In genomic region chr1:17575786-17576584, GRCh38 we compare ENCODE assay signal across 16 cellular contexts. TPM values are rescaled to one million over a fixed set of nuclear protein-coding genes. Genes with fewer than 3 reads are reported as not detected.
DNase-seq lines count a peak whose midpoint lies in the region; ATAC-seq, FAIRE-seq and TF ChIP-seq lines count a peak whose summit lies in the region.
"Had no signal": no experiment of that assay in that cellular context is flagged by ENCODE, and none has a peak within 500 bp of the region (broad histone marks: within the 10 kb centered on the region; RNA-seq: fewer than 3 reads in every experiment).

No MANE protein-coding gene starts in this region.

- 65 to 80% (median 74%) methylated on average over 14 to 16 of the region's 16 CpGs for WGBS in heart left ventricle, 4 donors
- 45 to 64% methylated on average over 8 to 10 of the region's 16 CpGs for WGBS in esophagus squamous epithelium, 2 donors

- no peak for FAIRE-seq in GM12891 (lab: Jason Lieb, UNC)
- FAIRE-seq: endometrium, TTC549 had no signal

- H3K79me2 ChIP-seq in neural progenitor cell (ENCODE audit: low read depth) = peaks cover 77% of the 10 kb centered on the region

- H3F3A ChIP-seq in neural progenitor cell (ENCODE audit: low read depth) = peaks cover 17% of the 10 kb centered on the region

- H3K27me3 ChIP-seq in heart left ventricle (no peaks in the 10 kb centered on the region), esophagus squamous epithelium (no peaks in the 10 kb centered on the region), neural progenitor cell (no peaks in the 10 kb centered on the region), gastrocnemius medialis (no peaks in the 10 kb centered on the region)

- H3K4me3 ChIP-seq in heart left ventricle = no peak overlapping the region
- H3K4me3 ChIP-seq in esophagus squamous epithelium = no peak overlapping the region
- H3K4me3 ChIP-seq in neural progenitor cell = no peak overlapping the region
- no peak overlapping the region for H3K4me3 ChIP-seq in gastrocnemius medialis

- no peaks in the 10 kb centered on the region for H3K36me3 Mint-ChIP-seq in neural progenitor cell
- H3K36me3 Mint-ChIP-seq: naive thymus-derived CD8-positive, alpha-beta T cell had no signal

- H3K9me3 Mint-ChIP-seq in neural progenitor cell = no peaks in the 10 kb centered on the region
- H3K9me3 Mint-ChIP-seq: naive thymus-derived CD8-positive, alpha-beta T cell had no signal

- peak overlapping the region; percentile 13 for H3K4me2 ChIP-seq in neural progenitor cell

- peaks cover 4% of the 10 kb centered on the region for H3K27me3 Mint-ChIP-seq in neural progenitor cell (ENCODE audit: insufficient read depth, low read depth)

- no peak overlapping the region for H2AFZ ChIP-seq in neural progenitor cell (replicated peaks)

- no peak overlapping the region for H3K9ac ChIP-seq in neural progenitor cell

- H3K4me1 ChIP-seq in heart left ventricle (peaks cover 0 to 54% (median 29%) of the 10 kb centered on the region in 12 donors), esophagus squamous epithelium (peaks cover 32 to 94% (median 47%) of the 10 kb centered on the region in 3 donors), neural progenitor cell (peaks cover 54% of the 10 kb centered on the region), gastrocnemius medialis (peaks cover 8 to 14% of the 10 kb centered on the region in 2 donors)

- H4K20me1 ChIP-seq in neural progenitor cell (ENCODE audit: low read depth) = peaks cover 91% of the 10 kb centered on the region

- ATAC-seq in heart left ventricle (peak in 1 of 4 donors; percentile 32), Right ventricle myocardium superior (ENCODE audit: poor library complexity) (no peak), gastrocnemius medialis (no peak), GM19395 (IDR thresholded peaks at IDR 0.05; ENCODE audit: unreplicated experiment) (no peak)
- ATAC-seq: naive thymus-derived CD8-positive, alpha-beta T cell; stimulated activated naive CD8-positive, alpha-beta T cell treated with anti-CD3 and anti-CD28 coated beads, Interleukin-15, Interleukin-2, amounts not matched to agents 100 U/mL and 50 U/mL, for 24 hours had no signal

- TF ChIP-seq CTCF in heart left ventricle (IDR thresholded peaks at IDR 0.05) = no peak
- no peak for TF ChIP-seq CTCF in esophagus squamous epithelium (IDR thresholded peaks at IDR 0.05)
- no peak for TF ChIP-seq CTCF in neural progenitor cell (IDR thresholded peaks at IDR 0.05)
- TF ChIP-seq CTCF in gastrocnemius medialis (IDR thresholded peaks at IDR 0.05 in 4 of 5, conservative IDR thresholded peaks at IDR 0.05 in 1 of 5) = no peak

- no peaks in the 10 kb centered on the region for H3K9me3 ChIP-seq in heart left ventricle
- H3K9me3 ChIP-seq in esophagus squamous epithelium = no peaks in the 10 kb centered on the region
- H3K9me3 ChIP-seq in neural progenitor cell (ENCODE audit: low read depth) = no peaks in the 10 kb centered on the region
- H3K9me3 ChIP-seq in gastrocnemius medialis = no peaks in the 10 kb centered on the region

- H3K27ac ChIP-seq in heart left ventricle (peak overlapping the region in 8 of 12 donors; percentile 24 to 61 (median 38)), esophagus squamous epithelium (peak overlapping the region; percentile 26 to 96 (median 93)), neural progenitor cell (no peak overlapping the region), gastrocnemius medialis (peak overlapping the region in 1 of 4 donors; percentile 14)

- TF ChIP-seq POLR2A in heart left ventricle (IDR thresholded peaks at IDR 0.05) = no peak
- no peak for TF ChIP-seq POLR2A in esophagus squamous epithelium (IDR thresholded peaks at IDR 0.05)
- no peak for TF ChIP-seq POLR2A in gastrocnemius medialis (IDR thresholded peaks at IDR 0.05)
- no peak for TF ChIP-seq POLR2A in GM12891 (IDR thresholded peaks at IDR 0.05; ENCODE audit: low read depth, low read length)

- H3K36me3 ChIP-seq in heart left ventricle (peaks cover 0 to 3% (median 0%) of the 10 kb centered on the region in 9 donors), esophagus squamous epithelium (peaks cover 0 to 13% (median 0%) of the 10 kb centered on the region in 3 donors), neural progenitor cell (no peaks in the 10 kb centered on the region), gastrocnemius medialis (no peaks in the 10 kb centered on the region)

- H3K4me1 Mint-ChIP-seq in neural progenitor cell = peaks cover 77% of the 10 kb centered on the region
- H3K4me1 Mint-ChIP-seq: naive thymus-derived CD8-positive, alpha-beta T cell had no signal

- H3K4me3 Mint-ChIP-seq in neural progenitor cell = peak overlapping the region; percentile 76
- H3K4me3 Mint-ChIP-seq: naive thymus-derived CD8-positive, alpha-beta T cell had no signal

- H3K27ac Mint-ChIP-seq in neural progenitor cell = peak overlapping the region; percentile 79

- DNase-seq in heart left ventricle = no peak
- no peak for DNase-seq in Right ventricle myocardium superior
- DNase-seq in esophagus squamous epithelium (lab: John Stamatoyannopoulos, UW) = no peak
- DNase-seq in neural progenitor cell (ENCODE audit: low spot score) = no peak
- no peak for DNase-seq in gastrocnemius medialis
- no peak for DNase-seq in GM12891 (ENCODE audit: insufficient read length, low spot score)
- DNase-seq in central memory CD4-positive, alpha-beta T cell = no peak
- DNase-seq: ACHN; activated gamma-delta T cell treated with Interleukin-2 at 50 U/mL for 16 hours; naive thymus-derived CD8-positive, alpha-beta T cell; SHP77; stimulated activated naive CD8-positive, alpha-beta T cell treated with anti-CD3 and anti-CD28 coated beads, Interleukin-15, Interleukin-2, amounts not matched to agents 100 U/mL and 50 U/mL, for 24 hours had no signal

- in situ Hi-C loops in gastrocnemius medialis (cut with MboI; ENCODE audit: low sequenced_read_pairs in 4 of 4) = no loop called here

- intact Hi-C loops in heart left ventricle (cut with DNase I) = no loop called here
- intact Hi-C loops in Right ventricle myocardium superior (cut with DNase I) = no loop called here
- intact Hi-C loops in esophagus squamous epithelium (cut with DNase I) = no loop called here
- intact Hi-C loops in gastrocnemius medialis (cut with DNase I; ENCODE audit: low total_unique reads) = no loop called here

TF ChIP-seq in GM12891, 5 proteins besides CTCF, POLR2A, EP300 and RAD21:
- TF ChIP-seq POU2F2 (IDR thresholded peaks at IDR 0.05; ENCODE audit: low read depth, low read length) (no peak), SPI1 (IDR thresholded peaks at IDR 0.05; ENCODE audit: low read depth, low read length) (no peak), PAX5 (IDR thresholded peaks at IDR 0.05; ENCODE audit: insufficient read depth, low read length, severe bottlenecking) (no peak), POLR2AphosphoS5 (IDR thresholded peaks at IDR 0.05; ENCODE audit: low read depth, low read length) (no peak), TAF1 (IDR thresholded peaks at IDR 0.05; ENCODE audit: low read depth, low read length) (no peak)

RNA-seq across cellular contexts. Expression of gene ARHGEF10L, which starts 36.5 kb away (rescaled TPM):
- total RNA-seq in heart left ventricle (10 to 100 TPM; 44.6 to 72.8 (median 57.5) TPM), Right ventricle myocardium superior (55.6 TPM), esophagus squamous epithelium (10 to 100 TPM; 30.0 to 61.4 (median 44.7) TPM), neural progenitor cell (ENCODE audit: low replicate concordance) (20.3 and 29.4 TPM in 2 replicates), gastrocnemius medialis (100 to 1,000 TPM in 1 of 4 donors, 10 to 100 TPM in 3; 21.2 to 111 (median 73.8) TPM)
- 10 to 100 TPM; 57.9 to 65.8 TPM for polyA plus RNA-seq in heart left ventricle
- 1.1 TPM for polyA plus RNA-seq in GM12891 (2012; ENCODE audit: low read depth, missing spikeins)
- total RNA-seq: activated CD8-positive, alpha-beta memory T cell treated with anti-CD3 and anti-CD28 coated beads for 36 hours had no signal
- polyA plus RNA-seq: naive thymus-derived CD8-positive, alpha-beta T cell had no signal
